26 cellular contexts compared by ENCODE assay signal in genomic region chr17:48799069-48799710, GRCh38. TPM values are rescaled to one million over a fixed set of nuclear protein-coding genes. Genes with fewer than 3 reads are reported as not detected.
DNase-seq lines count a peak whose midpoint lies in the region; ATAC-seq, FAIRE-seq and TF ChIP-seq lines count a peak whose summit lies in the region.
"Had no signal": no experiment of that assay in that cellular context is flagged by ENCODE, and none has a peak within 500 bp of the region (broad histone marks: within the 10 kb centered on the region; RNA-seq: fewer than 3 reads in every experiment).

No MANE protein-coding gene starts in this region.

- peak overlapping the region; percentile 62 for H3K27ac Mint-ChIP-seq in Caco-2 (ENCODE audit: unreplicated experiment)
- H3K27ac Mint-ChIP-seq: activated B cell treated with CpG ODN at 0.5 μM for 24 hours; activated naive CD4-positive, alpha-beta T cell treated with anti-CD3 and anti-CD28 coated beads, Interleukin-2, amount 50 U/mL, for 72 hours; CD4-positive, CD25-positive, alpha-beta regulatory T cell; HFFc6; naive thymus-derived CD4-positive, alpha-beta T cell; T-helper 2 cell treated with Interferon-gamma antibody and Interleukin-4, amounts not matched to agents 5 μg/mL and 100 μg/mL, for 36 hours had no signal

- H3K9me3 ChIP-seq in Caco-2 = no peaks in the 10 kb centered on the region
- H3K9me3 ChIP-seq in pancreas = no peaks in the 10 kb centered on the region
- H3K9me3 ChIP-seq: SK-N-SH had no signal

- TF ChIP-seq CTCF in Caco-2 (IDR thresholded peaks at IDR 0.05; ENCODE audit: insufficient read depth in 1 of 2, low read depth in 1 of 2, low read length in 1 of 2, severe bottlenecking in 1 of 2, unreplicated experiment in 1 of 2) = no peak
- TF ChIP-seq CTCF in pancreas (IDR thresholded peaks at IDR 0.05) = no peak

- H3K9me3 Mint-ChIP-seq in Caco-2 (ENCODE audit: unreplicated experiment) = no peaks in the 10 kb centered on the region
- H3K9me3 Mint-ChIP-seq: activated B cell treated with CpG ODN at 0.5 μM for 24 hours; activated naive CD4-positive, alpha-beta T cell treated with anti-CD3 and anti-CD28 coated beads, Interleukin-2, amount 50 U/mL, for 72 hours; HFFc6; naive thymus-derived CD4-positive, alpha-beta T cell; T-helper 2 cell treated with Interferon-gamma antibody and Interleukin-4, amounts not matched to agents 5 μg/mL and 100 μg/mL, for 36 hours had no signal

- H3K36me3 ChIP-seq in Caco-2 (ENCODE audit: control insufficient read depth, insufficient read depth, low read length) (no peaks in the 10 kb centered on the region), pancreas (no peaks in the 10 kb centered on the region)

- H3K4me1 Mint-ChIP-seq in Caco-2 (ENCODE audit: low read depth, unreplicated experiment) = peaks cover 26% of the 10 kb centered on the region
- H3K4me1 Mint-ChIP-seq: activated B cell treated with CpG ODN at 0.5 μM for 24 hours; CD4-positive, CD25-positive, alpha-beta regulatory T cell; naive thymus-derived CD4-positive, alpha-beta T cell had no signal

- BruUV-seq in Caco-2 (replicated peaks; lab: Mats Ljungman, UMichigan) = no TSS peak

- H3K27me3 Mint-ChIP-seq in Caco-2 (ENCODE audit: insufficient read depth, unreplicated experiment) = no peaks in the 10 kb centered on the region

- peaks cover 13% of the 10 kb centered on the region for H3K36me3 Mint-ChIP-seq in Caco-2 (ENCODE audit: insufficient read depth, unreplicated experiment)
- H3K36me3 Mint-ChIP-seq: activated naive CD4-positive, alpha-beta T cell treated with anti-CD3 and anti-CD28 coated beads, Interleukin-2, amount 50 U/mL, for 72 hours; CD4-positive, CD25-positive, alpha-beta regulatory T cell; naive thymus-derived CD4-positive, alpha-beta T cell had no signal

- H3K4me3 ChIP-seq in Caco-2 (ENCODE audit: low read depth, low read length) (no peak overlapping the region), pancreas (no peak overlapping the region)
- H3K4me3 ChIP-seq: dorsolateral prefrontal cortex, smooth muscle cell had no signal

- 44 to 57% methylated on average over 11 of the region's 11 CpGs for WGBS in pancreas, 2 donors

- peak in 1 of 2 experiments; percentile 45 for DNase-seq in Caco-2
- peak; percentile 55 for DNase-seq in RCC 7860 (ENCODE audit: low spot score)
- DNase-seq in left colon = no peak
- DNase-seq in pancreas = peak in 1 of 6 donors; percentile 24
- no peak for DNase-seq in HPDE6-E6E7 (ENCODE audit: extremely low spot score)
- no peak for DNase-seq in 8988T
- DNase-seq: activated B cell treated with CpG ODN at 0.5 μM for 24 hours; activated CD4-positive, alpha-beta T cell treated with anti-CD3 and anti-CD28 coated beads, Interleukin-2, amount 50 U/mL, for 4 hours; CD4-positive, CD25-positive, alpha-beta regulatory T cell; dorsolateral prefrontal cortex; GDM1; HFFc6; KG1; naive thymus-derived CD4-positive, alpha-beta T cell; NCI-H510A treated with DMSO at 0.1 percent for 48 hours; occipital lobe; SK-N-SH; substantia nigra had no signal

- ATAC-seq in left colon (peak; percentile 52), pancreas (peak in 3 of 4 donors; percentile 29 to 39 (median 36)), HG03135 (IDR thresholded peaks at IDR 0.05; ENCODE audit: unreplicated experiment) (no peak)
- ATAC-seq: activated naive CD4-positive, alpha-beta T cell treated with anti-CD3 and anti-CD28 coated beads, Interleukin-2, amount 50 U/mL, for 72 hours; naive thymus-derived CD4-positive, alpha-beta T cell had no signal

- peak overlapping the region in 2 of 4 donors; percentile 33 to 60 for H3K27ac ChIP-seq in pancreas
- H3K27ac ChIP-seq: dorsolateral prefrontal cortex had no signal

- CTCF ChIA-PET in Caco-2 (lab: Charles Lee) = interaction anchor here (0.6 to 31.3 kb wide), 8 partner anchors 8 to 557 kb away, joined by 3 to 1184 read pairs (median 4); partner anchors contain the start of genes HOXB13 and PRAC1

- no peak overlapping the region for H3K4me3 Mint-ChIP-seq in Caco-2 (ENCODE audit: unreplicated experiment)
- H3K4me3 Mint-ChIP-seq: activated B cell treated with CpG ODN at 0.5 μM for 24 hours; CD4-positive, CD25-positive, alpha-beta regulatory T cell; HFFc6; naive thymus-derived CD4-positive, alpha-beta T cell; T-helper 2 cell treated with Interferon-gamma antibody and Interleukin-4, amounts not matched to agents 5 μg/mL and 100 μg/mL, for 36 hours had no signal

- no peaks in the 10 kb centered on the region for H3K27me3 ChIP-seq in Caco-2 (replicated peaks; ENCODE audit: control insufficient read depth, insufficient read depth, low read length)
- no peaks in the 10 kb centered on the region for H3K27me3 ChIP-seq in pancreas

- POLR2A ChIA-PET in Caco-2 (lab: Charles Lee) = interaction anchor here (0.6 to 0.7 kb wide), 2 partner anchors 178 to 915 kb away, joined by 3 to 4 read pairs; no protein-coding TSS in a partner anchor

- intact Hi-C loops in Caco-2 (cut with micrococcal nuclease; ENCODE audit: unreplicated experiment) = loop anchor here (5.0 kb wide), 1 partner anchor 557 kb away; no protein-coding TSS in a partner anchor
- intact Hi-C loops in left colon (cut with DNase I, micrococcal nuclease) = loop anchor here in 1 of 2 donors (10.0 kb wide), 1 partner anchor 124 kb away; no protein-coding TSS in a partner anchor
- intact Hi-C loops in pancreas (cut with DNase I) = no loop called here

- peaks cover 39% of the 10 kb centered on the region for H3K4me1 ChIP-seq in Caco-2
- peaks cover 0 to 6% (median 5%) of the 10 kb centered on the region in 3 donors for H3K4me1 ChIP-seq in pancreas

- no peak for FAIRE-seq in RCC 7860 (lab: Jason Lieb, UNC)
- FAIRE-seq in pancreas (lab: Jason Lieb, UNC) = no peak
- FAIRE-seq: astrocyte, endothelial cell of umbilical vein, keratinocyte had no signal

RNA-seq across cellular contexts. Expression of gene TTLL6, which starts 17.8 kb away (rescaled TPM):
- total RNA-seq in Caco-2 (2022) (0.16 and 0.81 TPM in 2 replicates), left colon (10 to 100 TPM in 1 of 2 donors, 1 to 10 TPM in 1; 4.9 to 14.3 TPM), pancreas (under 1 TPM; 0.40 to 0.98 (median 0.67) TPM)
- 1 to 10 TPM; 1.9 to 6.0 TPM for polyA plus RNA-seq in pancreas
- total RNA-seq: activated B cell treated with CpG ODN at 0.5 μM for 24 hours; activated naive CD4-positive, alpha-beta T cell treated with anti-CD3 and anti-CD28 coated beads, Interleukin-2, amount 50 U/mL, for 72 hours; astrocyte; CD4-positive, CD25-positive, alpha-beta regulatory T cell; endothelial cell of umbilical vein; HFFc6; naive thymus-derived CD4-positive, alpha-beta T cell; smooth muscle cell; urinary bladder had no signal
- polyA plus RNA-seq: CD4-positive, CD25-positive, alpha-beta regulatory T cell; endothelial cell of umbilical vein; keratinocyte; naive thymus-derived CD4-positive, alpha-beta T cell had no signal

RNA-seq across cellular contexts. Expression of gene CALCOCO2, which starts 31.6 kb away (rescaled TPM):
- total RNA-seq in Caco-2 (2022) (233 and 251 TPM in 2 replicates), left colon (100 to 1,000 TPM; 208 to 215 TPM), pancreas (10 to 100 TPM; 45.2 to 66.0 (median 57.4) TPM)
- 10 to 100 TPM; 31.2 to 63.9 TPM for polyA plus RNA-seq in pancreas
